Comparison of ENCODE assay signal across 20 cellular contexts in the genomic region with DNA sequence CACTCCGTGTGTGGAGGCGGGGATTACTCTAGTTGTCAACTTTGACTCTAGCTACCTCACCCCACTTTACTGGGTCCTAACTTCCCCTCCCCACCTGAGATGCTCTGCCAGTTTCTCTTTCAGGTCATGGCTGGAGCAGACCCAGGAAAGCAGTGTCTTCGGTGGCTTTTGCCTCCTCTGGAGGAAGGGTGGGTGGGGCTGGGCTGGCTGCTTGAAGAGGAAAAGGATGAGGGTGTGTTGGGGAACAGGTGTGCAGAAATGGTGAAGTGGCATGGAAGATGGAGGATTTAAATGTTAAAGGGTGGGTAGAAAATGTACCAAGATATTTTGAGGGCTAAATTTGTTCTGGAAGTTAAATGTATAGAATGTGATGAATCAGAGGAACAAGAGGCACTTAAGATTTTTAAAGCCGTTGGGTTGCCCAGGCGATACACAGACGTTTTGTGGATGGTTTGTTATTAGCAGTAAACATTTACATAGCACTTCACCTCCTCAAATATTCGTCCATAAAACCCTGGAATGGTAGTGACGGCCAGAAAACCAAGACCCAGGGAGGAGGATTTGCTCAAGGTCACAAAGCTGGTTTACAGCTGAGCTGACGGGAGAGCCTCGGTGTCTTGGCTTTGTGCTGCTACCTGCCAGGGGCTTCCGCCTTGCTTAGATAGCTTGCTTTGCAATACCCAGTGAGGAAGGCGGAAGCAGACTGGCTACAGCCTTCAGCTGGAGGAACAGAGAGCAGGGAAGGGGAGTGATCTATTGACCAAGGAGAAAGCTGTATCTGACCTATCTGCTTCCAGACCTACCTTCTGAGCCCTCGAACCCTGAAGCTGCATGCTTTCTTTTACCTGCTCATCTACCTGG.
A peak's percentile ranks its signal among the peaks of the same experiment; 100 is the strongest.
DNase-seq lines count a peak whose midpoint lies in the region; ATAC-seq and TF ChIP-seq lines count a peak whose summit lies in the region.
"Had no signal": no experiment of that assay in that cellular context is flagged by ENCODE, and none has a peak within 500 bp of the region (broad histone marks: within the 10 kb centered on the region; RNA-seq: fewer than 3 reads in every experiment).

No MANE protein-coding gene starts in this region.

- WGBS in lung, 2 donors, result 59 to 74% methylated on average over 13 of the region's 13 CpGs

- H3K27ac ChIP-seq in lung (ENCODE audit: low read depth in 1 of 2, low read length in 1 of 2), result peak overlapping the region in 1 of 2 donors; percentile 26
- H3K27ac ChIP-seq: BLaER1 treated with 17β-estradiol and CSF1 and Interleukin-3, amounts not matched to agents 10 nM and 100 nM; heart left ventricle; SJCRH30 had no signal

- peak; percentile 100 for DNase-seq in DMS53 (lab: John Stamatoyannopoulos, UW)
- peak; percentile 15 for DNase-seq in NCI-H1105 (lab: John Stamatoyannopoulos, UW)
- peak; percentile 81 for DNase-seq in NCI-H748 (lab: John Stamatoyannopoulos, UW; ENCODE audit: unreplicated experiment)
- DNase-seq in lung (ENCODE audit: low spot score), result peak; percentile 45
- DNase-seq in activated gamma-delta T cell (lab: John Stamatoyannopoulos, UW), result no peak
- no peak for DNase-seq in LoVo (ENCODE audit: low spot score)
- DNase-seq: activated CD4-positive, alpha-beta memory T cell treated with anti-CD3 and anti-CD28 coated beads, Interleukin-2, amount 10 ng/mL, durations not matched to agents 7 days and 5 days; activated naive CD8-positive, alpha-beta T cell treated with anti-CD3 and anti-CD28 coated beads, Interleukin-2, amount 50 U/mL, for 24 hours; effector CD4-positive, alpha-beta T cell; foreskin fibroblast; heart left ventricle; naive thymus-derived CD8-positive, alpha-beta T cell; NCI-H446; SJCRH30 had no signal

- no peaks in the 10 kb centered on the region for H3K36me3 ChIP-seq in lung (ENCODE audit: control insufficient read depth in 2 of 2, insufficient read depth in 2 of 2, low read length in 2 of 2)
- H3K36me3 ChIP-seq: BLaER1 treated with 17β-estradiol and CSF1 and Interleukin-3, amounts not matched to agents 10 nM and 100 nM; heart left ventricle; SJCRH30 had no signal

- TF ChIP-seq CTCF in lung (IDR thresholded peaks at IDR 0.05; ENCODE audit: control extremely low read depth, extremely low read depth), result no peak

- H3K4me3 ChIP-seq in lung, result no peak overlapping the region
- H3K4me3 ChIP-seq: BLaER1 treated with 17β-estradiol and CSF1 and Interleukin-3, amounts not matched to agents 10 nM and 100 nM; heart left ventricle; SJCRH30 had no signal

- peaks cover 0 to 13% of the 10 kb centered on the region in 2 donors for H3K9me3 ChIP-seq in lung (ENCODE audit: control insufficient read depth in 2 of 2, insufficient read depth in 1 of 2, low read length in 1 of 2)
- H3K9me3 ChIP-seq: SJCRH30 had no signal

- H3K27me3 ChIP-seq in lung (ENCODE audit: control insufficient read depth, insufficient read depth), result no peaks in the 10 kb centered on the region
- H3K27me3 ChIP-seq: BLaER1 treated with 17β-estradiol and CSF1 and Interleukin-3, amounts not matched to agents 10 nM and 100 nM had no signal

- peak; percentile 6 for ATAC-seq in lung (ENCODE audit: insufficient read depth, low FRiP score)
- ATAC-seq in HG03095 (IDR thresholded peaks at IDR 0.05; ENCODE audit: unreplicated experiment), result no peak
- ATAC-seq in HG03280 (IDR thresholded peaks at IDR 0.05; ENCODE audit: unreplicated experiment), result no peak
- ATAC-seq: activated CD4-positive, CD25-positive, alpha-beta regulatory T cell treated with anti-CD3 and anti-CD28 coated beads, Interleukin-2, amount 50 U/mL, for 24 hours; activated naive CD8-positive, alpha-beta T cell treated with anti-CD3 and anti-CD28 coated beads, Interleukin-2, amount 50 U/mL, for 24 hours; heart left ventricle; naive thymus-derived CD8-positive, alpha-beta T cell; Panc1; stimulated activated effector memory CD8-positive, alpha-beta T cell treated with anti-CD3 and anti-CD28 coated beads, Interleukin-12 subunit alpha, Interleukin-12 subunit beta, amount 100 ng/mL, for 72 hours had no signal

- H3K4me1 ChIP-seq in lung (ENCODE audit: control insufficient read depth in 2 of 2, insufficient read depth in 2 of 2, low read length in 2 of 2), result peaks cover 0 to 3% of the 10 kb centered on the region in 2 donors
- H3K4me1 ChIP-seq: BLaER1 treated with 17β-estradiol and CSF1 and Interleukin-3, amounts not matched to agents 10 nM and 100 nM; SJCRH30 had no signal

Comparison
In these comparisons a context has a peak if more than half of its experiments do, and no peak if none do; other contexts are left out.
1. DNase-seq: peak in DMS53 (single experiment), NCI-H1105 (single experiment), NCI-H748 (single experiment) and lung (single experiment); none in activated gamma-delta T cell (single experiment) and LoVo (single experiment).